In the genomic region with DNA sequence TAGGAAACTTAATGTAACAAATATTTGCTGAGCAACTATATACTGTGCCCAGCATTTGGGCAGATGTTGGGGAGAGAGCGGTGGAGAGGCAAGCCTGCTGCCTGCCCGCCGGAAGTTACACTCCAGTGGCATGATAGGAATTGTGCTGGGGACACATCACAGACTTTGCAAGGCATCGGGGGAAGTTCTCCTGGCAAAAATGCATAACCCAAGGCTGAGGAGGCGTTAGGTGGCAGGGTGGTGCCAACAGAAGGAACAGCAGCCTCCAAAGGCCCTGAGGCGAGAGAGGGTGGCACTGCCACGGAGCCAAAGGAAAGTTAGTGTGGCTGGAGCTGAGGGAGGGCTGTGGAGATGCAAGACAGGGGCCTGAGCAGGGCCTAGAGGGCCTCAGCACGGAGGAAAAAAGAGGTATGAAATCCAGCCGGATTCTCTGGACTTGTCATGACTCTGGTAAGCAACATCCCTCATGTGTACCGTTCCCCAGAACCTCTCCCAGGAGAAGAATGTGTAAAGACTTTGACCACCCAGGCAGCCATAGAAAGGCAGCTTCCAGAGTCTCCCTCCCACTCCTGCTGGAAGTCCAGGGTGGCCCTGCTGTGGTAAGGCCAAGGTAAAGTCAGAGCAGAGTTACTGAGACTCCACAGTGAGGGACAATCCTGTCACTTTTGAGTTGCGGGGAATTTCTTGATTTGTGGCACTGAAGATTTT, we compare ENCODE assay signal across 16 cellular contexts.
A peak's percentile ranks its signal among the peaks of the same experiment; 100 is the strongest.
DNase-seq lines count a peak whose midpoint lies in the region; ATAC-seq and TF ChIP-seq lines count a peak whose summit lies in the region.
"Had no signal": no experiment of that assay in that cellular context is flagged by ENCODE, and none has a peak within 500 bp of the region (broad histone marks: within the 10 kb centered on the region; RNA-seq: fewer than 3 reads in every experiment).

No MANE protein-coding gene starts in this region.

- peak overlapping the region; percentile 87 for H3K27ac ChIP-seq in VCaP
- H3K27ac ChIP-seq: adrenal gland, PC-9 had no signal

- H3K4me3 Mint-ChIP-seq in glutamatergic neuron (ENCODE audit: unreplicated experiment) (no peak overlapping the region), progenitor cell of endocrine pancreas (ENCODE audit: low read depth) (no peak overlapping the region)
- H3K4me3 Mint-ChIP-seq in activated T-helper 2 cell treated with anti-CD3 and anti-CD28 coated beads, Interferon-gamma antibody, Interleukin-2, Interleukin-4, amounts not matched to agents 10 μg/mL and 5 μg/mL and 100 μg/mL, durations not matched to agents 14 hours and 24 hours and 36 hours (ENCODE audit: low read depth), result no peak overlapping the region

- H3K9me3 Mint-ChIP-seq in glutamatergic neuron (ENCODE audit: unreplicated experiment) (peaks cover 5% of the 10 kb centered on the region), progenitor cell of endocrine pancreas (ENCODE audit: low read depth) (peaks cover 8% of the 10 kb centered on the region)
- H3K9me3 Mint-ChIP-seq in activated T-helper 2 cell treated with anti-CD3 and anti-CD28 coated beads, Interferon-gamma antibody, Interleukin-2, Interleukin-4, amounts not matched to agents 10 μg/mL and 5 μg/mL and 100 μg/mL, durations not matched to agents 14 hours and 24 hours and 36 hours, result no peaks in the 10 kb centered on the region

- peak overlapping the region; percentile 28 for H3K27ac Mint-ChIP-seq in glutamatergic neuron (ENCODE audit: unreplicated experiment)
- H3K27ac Mint-ChIP-seq in progenitor cell of endocrine pancreas, result peak overlapping the region; percentile 33
- no peak overlapping the region for H3K27ac Mint-ChIP-seq in activated T-helper 2 cell treated with anti-CD3 and anti-CD28 coated beads, Interferon-gamma antibody, Interleukin-2, Interleukin-4, amounts not matched to agents 10 μg/mL and 5 μg/mL and 100 μg/mL, durations not matched to agents 14 hours and 24 hours and 36 hours

- H3K27me3 Mint-ChIP-seq in glutamatergic neuron (ENCODE audit: unreplicated experiment) (peaks cover 2% of the 10 kb centered on the region), progenitor cell of endocrine pancreas (no peaks in the 10 kb centered on the region)
- H3K27me3 Mint-ChIP-seq in activated T-helper 2 cell treated with anti-CD3 and anti-CD28 coated beads, Interferon-gamma antibody, Interleukin-2, Interleukin-4, amounts not matched to agents 10 μg/mL and 5 μg/mL and 100 μg/mL, durations not matched to agents 14 hours and 24 hours and 36 hours (ENCODE audit: low read depth), result no peaks in the 10 kb centered on the region

- H3K36me3 Mint-ChIP-seq in glutamatergic neuron (ENCODE audit: unreplicated experiment) (peaks cover 6% of the 10 kb centered on the region), progenitor cell of endocrine pancreas (ENCODE audit: insufficient read depth) (peaks cover 10% of the 10 kb centered on the region)
- peaks cover 37% of the 10 kb centered on the region for H3K36me3 Mint-ChIP-seq in activated T-helper 2 cell treated with anti-CD3 and anti-CD28 coated beads, Interferon-gamma antibody, Interleukin-2, Interleukin-4, amounts not matched to agents 10 μg/mL and 5 μg/mL and 100 μg/mL, durations not matched to agents 14 hours and 24 hours and 36 hours (ENCODE audit: low read depth)

- no peak for ATAC-seq in GM21528 (IDR thresholded peaks at IDR 0.05; ENCODE audit: low FRiP score, unreplicated experiment)

- intact Hi-C loops in activated T-helper 2 cell treated with anti-CD3 and anti-CD28 coated beads, Interferon-gamma antibody, Interleukin-2, Interleukin-4, amounts not matched to agents 10 μg/mL and 5 μg/mL and 100 μg/mL, durations not matched to agents 14 hours and 24 hours and 36 hours (cut with micrococcal nuclease), result no loop called here

- H3K4me1 Mint-ChIP-seq in glutamatergic neuron (ENCODE audit: low read depth, unreplicated experiment) (peaks cover 9% of the 10 kb centered on the region), progenitor cell of endocrine pancreas (ENCODE audit: low read depth) (peaks cover 9% of the 10 kb centered on the region)
- peaks cover 5% of the 10 kb centered on the region for H3K4me1 Mint-ChIP-seq in activated T-helper 2 cell treated with anti-CD3 and anti-CD28 coated beads, Interferon-gamma antibody, Interleukin-2, Interleukin-4, amounts not matched to agents 10 μg/mL and 5 μg/mL and 100 μg/mL, durations not matched to agents 14 hours and 24 hours and 36 hours (ENCODE audit: low read depth)

- TF ChIP-seq CTCF in VCaP (conservative IDR thresholded peaks at IDR 0.05) (no peak), glutamatergic neuron (IDR thresholded peaks at IDR 0.05; ENCODE audit: partially characterized antibody, unreplicated experiment) (no peak), progenitor cell of endocrine pancreas (IDR thresholded peaks at IDR 0.05; ENCODE audit: unreplicated experiment) (no peak)

- DNase-seq in EL (peak; percentile 49), glutamatergic neuron (no peak), progenitor cell of endocrine pancreas (ENCODE audit: low spot score, unreplicated experiment) (no peak), SIG-M5 treated with dmso at 0.1 percent for 504 hours (lab: John Stamatoyannopoulos, UW; ENCODE audit: unreplicated experiment) (no peak)
- DNase-seq in activated T-helper 2 cell treated with anti-CD3 and anti-CD28 coated beads, Interferon-gamma antibody, Interleukin-2, Interleukin-4, amounts not matched to agents 10 μg/mL and 5 μg/mL and 100 μg/mL, durations not matched to agents 14 hours and 24 hours and 36 hours (ENCODE audit: low spot score), result no peak
- DNase-seq: activated CD4-positive, CD25-positive, alpha-beta regulatory T cell; activated CD8-positive, alpha-beta memory T cell treated with anti-CD3 and anti-CD28 coated beads, Interleukin-2, amount 50 U/mL, for 4 hours; adrenal gland; NCI-H187; NCI-H510A treated with DMSO at 0.1 percent for 48 hours; nucleus accumbens; substantia nigra; SW 1271 had no signal
